ENCODE assay signal across 39 cellular contexts in genomic region chr2:124538549-124538948, GRCh38.
"Had no signal": no experiment of that assay in that cellular context is flagged by ENCODE, and none has a peak within 500 bp of the region (broad histone marks: within the 10 kb centered on the region; RNA-seq: fewer than 3 reads in every experiment).

No MANE protein-coding gene starts in this region.

- H3K4me1 ChIP-seq: adrenal gland, body of pancreas, breast epithelium had no signal

- H3K27me3 ChIP-seq: adrenal gland, ascending aorta, body of pancreas, brain microvascular endothelial cell, breast epithelium, cardiac muscle cell had no signal

- H3K36me3 Mint-ChIP-seq: activated naive CD4-positive, alpha-beta T cell treated with anti-CD3 and anti-CD28 coated beads, Interleukin-2, amount 10 ng/mL, durations not matched to agents 7 days and 5 days; activated naive CD4-positive, alpha-beta T cell treated with anti-CD3 and anti-CD28 coated beads, Interleukin-2, amount 50 U/mL, for 24 hours; activated naive CD8-positive, alpha-beta T cell; activated naive CD8-positive, alpha-beta T cell treated with anti-CD3 and anti-CD28 coated beads for 36 hours; activated naive CD8-positive, alpha-beta T cell treated with anti-CD3 and anti-CD28 coated beads, Interleukin-2, amount 10 ng/mL, durations not matched to agents 7 days and 5 days; brain had no signal

- H3K9me3 ChIP-seq: adrenal gland, ascending aorta, body of pancreas, breast epithelium had no signal

- H3K27ac Mint-ChIP-seq: activated naive CD4-positive, alpha-beta T cell treated with anti-CD3 and anti-CD28 coated beads for 36 hours; activated naive CD4-positive, alpha-beta T cell treated with anti-CD3 and anti-CD28 coated beads, Interleukin-2, amount 10 ng/mL, durations not matched to agents 7 days and 5 days; activated naive CD4-positive, alpha-beta T cell treated with anti-CD3 and anti-CD28 coated beads, Interleukin-2, amount 50 U/mL, for 24 hours; activated naive CD4-positive, alpha-beta T cell treated with anti-CD3 and anti-CD28 coated beads, Interleukin-2, amount 50 U/mL, for 72 hours; activated naive CD8-positive, alpha-beta T cell; activated naive CD8-positive, alpha-beta T cell treated with anti-CD3 and anti-CD28 coated beads for 36 hours; activated naive CD8-positive, alpha-beta T cell treated with anti-CD3 and anti-CD28 coated beads, Interleukin-2, amount 10 ng/mL, durations not matched to agents 7 days and 5 days; activated naive CD8-positive, alpha-beta T cell treated with anti-CD3 and anti-CD28 coated beads, Interleukin-2, amount 50 U/mL, for 24 hours; activated T-cell treated with anti-CD3 and anti-CD28 coated beads, Interleukin-2, amount 50 U/mL, for 24 hours; activated T-cell treated with anti-CD3 and anti-CD28 coated beads, Interleukin-2, amount 50 U/mL, for 72 hours; activated T-helper 1 cell treated with anti-CD3 and anti-CD28 coated beads, Interleukin-12 subunit alpha, Interleukin-12 subunit beta, Interleukin-2, Interleukin-4 antibody, amounts not matched to agents 30 ng/mL and 10 ng/mL and 1 ng/mL, durations not matched to agents 14 hours and 24 hours and 36 hours; activated T-helper 17 cell treated with anti-CD3 and anti-CD28 coated beads, Interleukin-2, amount 50 U/mL, for 72 hours; activated T-helper 2 cell treated with anti-CD3 and anti-CD28 coated beads, Interferon-gamma antibody, Interleukin-2, Interleukin-4, amounts not matched to agents 10 μg/mL and 5 μg/mL and 100 μg/mL, durations not matched to agents 14 hours and 24 hours and 36 hours; brain had no signal

- H3K27me3 Mint-ChIP-seq: activated naive CD4-positive, alpha-beta T cell treated with anti-CD3 and anti-CD28 coated beads, Interleukin-2, amount 10 ng/mL, durations not matched to agents 7 days and 5 days; activated naive CD8-positive, alpha-beta T cell; activated naive CD8-positive, alpha-beta T cell treated with anti-CD3 and anti-CD28 coated beads for 36 hours; activated naive CD8-positive, alpha-beta T cell treated with anti-CD3 and anti-CD28 coated beads, Interleukin-2, amount 10 ng/mL, durations not matched to agents 7 days and 5 days; activated naive CD8-positive, alpha-beta T cell treated with anti-CD3 and anti-CD28 coated beads, Interleukin-2, amount 50 U/mL, for 24 hours; activated T-cell treated with anti-CD3 and anti-CD28 coated beads, Interleukin-2, amount 50 U/mL, for 24 hours; activated T-helper 17 cell treated with anti-CD3 and anti-CD28 coated beads, Interleukin-2, amount 50 U/mL, for 72 hours; central memory CD8-positive, alpha-beta T cell had no signal

- H3K4me3 Mint-ChIP-seq: activated naive CD4-positive, alpha-beta T cell treated with anti-CD3 and anti-CD28 coated beads for 36 hours; activated naive CD4-positive, alpha-beta T cell treated with anti-CD3 and anti-CD28 coated beads, Interleukin-2, amount 10 ng/mL, durations not matched to agents 7 days and 5 days; activated naive CD4-positive, alpha-beta T cell treated with anti-CD3 and anti-CD28 coated beads, Interleukin-2, amount 50 U/mL, for 24 hours; activated naive CD8-positive, alpha-beta T cell; activated naive CD8-positive, alpha-beta T cell treated with anti-CD3 and anti-CD28 coated beads for 36 hours; activated naive CD8-positive, alpha-beta T cell treated with anti-CD3 and anti-CD28 coated beads, Interleukin-2, amount 10 ng/mL, durations not matched to agents 7 days and 5 days; activated naive CD8-positive, alpha-beta T cell treated with anti-CD3 and anti-CD28 coated beads, Interleukin-2, amount 50 U/mL, for 24 hours; activated T-cell treated with anti-CD3 and anti-CD28 coated beads, Interleukin-2, amount 50 U/mL, for 24 hours; activated T-cell treated with anti-CD3 and anti-CD28 coated beads, Interleukin-2, amount 50 U/mL, for 4 hours; activated T-cell treated with anti-CD3 and anti-CD28 coated beads, Interleukin-2, amount 50 U/mL, for 72 hours; activated T-helper 1 cell treated with anti-CD3 and anti-CD28 coated beads, Interleukin-12 subunit alpha, Interleukin-12 subunit beta, Interleukin-2, Interleukin-4 antibody, amounts not matched to agents 30 ng/mL and 10 ng/mL and 1 ng/mL, durations not matched to agents 14 hours and 24 hours and 36 hours; activated T-helper 17 cell treated with anti-CD3 and anti-CD28 coated beads, Interleukin-2, amount 50 U/mL, for 72 hours; brain; central memory CD8-positive, alpha-beta T cell had no signal

- H3K9me3 Mint-ChIP-seq: activated naive CD8-positive, alpha-beta T cell treated with anti-CD3 and anti-CD28 coated beads for 36 hours; activated naive CD8-positive, alpha-beta T cell treated with anti-CD3 and anti-CD28 coated beads, Interleukin-2, amount 10 ng/mL, durations not matched to agents 7 days and 5 days; brain had no signal

- ATAC-seq: activated naive CD4-positive, alpha-beta T cell treated with anti-CD3 and anti-CD28 coated beads, Interleukin-2, amount 50 U/mL, for 72 hours; activated naive CD8-positive, alpha-beta T cell treated with anti-CD3 and anti-CD28 coated beads, Interleukin-2, amount 50 U/mL, for 24 hours; activated T-cell treated with anti-CD3 and anti-CD28 coated beads, Interleukin-2, amount 50 U/mL, for 4 hours; activated T-cell treated with anti-CD3 and anti-CD28 coated beads, Interleukin-2, amount 50 U/mL, for 72 hours; activated T-helper 17 cell treated with anti-CD3 and anti-CD28 coated beads, Interleukin-2, amount 50 U/mL, for 72 hours; body of pancreas had no signal

- H3K36me3 ChIP-seq: adrenal gland, ascending aorta, brain microvascular endothelial cell, breast epithelium, cardiac muscle cell had no signal

- DNase-seq: activated effector memory CD4-positive, alpha-beta T cell treated with anti-CD3 and anti-CD28 coated beads, Interleukin-2, amount 50 U/mL, for 16 hours; activated effector memory CD4-positive, alpha-beta T cell treated with Interleukin-2 at 50 U/mL for 16 hours; activated gamma-delta T cell; activated gamma-delta T cell treated with Interleukin-2 at 50 U/mL for 16 hours; activated naive CD4-positive, alpha-beta T cell; activated naive CD4-positive, alpha-beta T cell treated with anti-CD3 and anti-CD28 coated beads for 36 hours; activated naive CD4-positive, alpha-beta T cell treated with anti-CD3 and anti-CD28 coated beads, Interleukin-2, amount 10 ng/mL, durations not matched to agents 7 days and 5 days; activated naive CD4-positive, alpha-beta T cell treated with anti-CD3 and anti-CD28 coated beads, Interleukin-2, amount 50 U/mL, for 16 hours; activated naive CD4-positive, alpha-beta T cell treated with Interleukin-2 at 50 U/mL for 16 hours; activated naive CD8-positive, alpha-beta T cell treated with anti-CD3 and anti-CD28 coated beads for 36 hours; activated naive CD8-positive, alpha-beta T cell treated with anti-CD3 and anti-CD28 coated beads, Interleukin-2, amount 10 ng/mL, durations not matched to agents 7 days and 5 days; activated naive CD8-positive, alpha-beta T cell treated with anti-CD3 and anti-CD28 coated beads, Interleukin-2, amount 50 U/mL, for 24 hours; activated T-cell treated with anti-CD3 and anti-CD28 coated beads, Interleukin-2, amount 50 U/mL, for 24 hours; activated T-cell treated with anti-CD3 and anti-CD28 coated beads, Interleukin-2, amount 50 U/mL, for 4 hours; activated T-cell treated with anti-CD3 and anti-CD28 coated beads, Interleukin-2, amount 50 U/mL, for 48 hours; activated T-cell treated with anti-CD3 and anti-CD28 coated beads, Interleukin-2, amount 50 U/mL, for 72 hours; adrenal gland; amniotic stem cell; amygdala; anterior cingulate cortex; aorta; body of pancreas; brain microvascular endothelial cell; caudate nucleus; central memory CD4-positive, alpha-beta T cell; cerebellar nuclear complex had no signal

- FAIRE-seq: astrocyte, bronchial epithelial cell had no signal

- H3K27ac ChIP-seq: adrenal gland, ascending aorta, body of pancreas, brain microvascular endothelial cell, breast epithelium, cardiac muscle cell had no signal

- H3K4me1 Mint-ChIP-seq: activated naive CD4-positive, alpha-beta T cell treated with anti-CD3 and anti-CD28 coated beads, Interleukin-2, amount 10 ng/mL, durations not matched to agents 7 days and 5 days; activated naive CD4-positive, alpha-beta T cell treated with anti-CD3 and anti-CD28 coated beads, Interleukin-2, amount 50 U/mL, for 24 hours; activated naive CD8-positive, alpha-beta T cell treated with anti-CD3 and anti-CD28 coated beads for 36 hours; activated naive CD8-positive, alpha-beta T cell treated with anti-CD3 and anti-CD28 coated beads, Interleukin-2, amount 10 ng/mL, durations not matched to agents 7 days and 5 days; activated naive CD8-positive, alpha-beta T cell treated with anti-CD3 and anti-CD28 coated beads, Interleukin-2, amount 50 U/mL, for 24 hours; activated T-helper 17 cell treated with anti-CD3 and anti-CD28 coated beads, Interleukin-2, amount 50 U/mL, for 72 hours; central memory CD8-positive, alpha-beta T cell had no signal

- H3K4me3 ChIP-seq: adrenal gland, ascending aorta, body of pancreas, breast epithelium, cardiac muscle cell had no signal
